ENCODE assay signal across 10 cellular contexts in the genomic region with DNA sequence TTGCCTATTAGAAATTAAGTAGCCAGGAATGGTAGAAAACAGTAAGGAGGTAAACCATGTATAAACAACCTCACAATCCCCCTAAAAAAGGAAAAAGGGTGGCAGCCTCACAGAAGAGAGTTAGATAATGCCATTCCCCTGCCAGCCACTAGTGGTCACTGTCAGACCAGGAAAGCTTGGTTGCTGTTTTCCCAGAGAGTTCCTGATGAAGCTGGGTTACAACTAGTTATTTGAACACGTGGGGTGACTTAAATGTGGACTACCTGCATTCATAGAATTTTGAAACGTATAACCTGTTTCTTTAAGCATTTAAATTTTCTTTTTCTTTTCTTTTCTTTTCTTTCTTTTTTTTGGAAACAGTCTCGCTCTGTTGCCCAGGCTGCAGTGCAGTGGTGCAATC. TPM values are rescaled to one million over a fixed set of nuclear protein-coding genes. Genes with fewer than 3 reads are reported as not detected.
DNase-seq lines count a peak whose midpoint lies in the region; ATAC-seq, FAIRE-seq and TF ChIP-seq lines count a peak whose summit lies in the region.
"Had no signal": no experiment of that assay in that cellular context is flagged by ENCODE, and none has a peak within 500 bp of the region (broad histone marks: within the 10 kb centered on the region; RNA-seq: fewer than 3 reads in every experiment).

No MANE protein-coding gene starts in this region.

- H3K4me1 ChIP-seq in left lung, result peaks cover 6 to 11% of the 10 kb centered on the region in 2 donors

- peaks cover 0 to 26% of the 10 kb centered on the region in 2 donors for H3K27me3 ChIP-seq in left lung

- H3K36me3 ChIP-seq in left lung, result peaks cover 0 to 10% of the 10 kb centered on the region in 2 donors

- H3K4me3 ChIP-seq in AG09309 (ENCODE audit: control insufficient read depth, low read depth, low read length) (no peak overlapping the region), left lung (no peak overlapping the region)

- ATAC-seq in left lung (no peak), GM21786 (IDR thresholded peaks at IDR 0.05; ENCODE audit: unreplicated experiment) (no peak)

- in situ Hi-C loops in GM13976 (cut with MboI; ENCODE audit: low sequenced_read_pairs, unreplicated experiment), result no loop called here

- intact Hi-C loops in left lung (cut with DNase I), result no loop called here

- peak; percentile 50 for TF ChIP-seq CTCF in AG09309 (IDR thresholded peaks at IDR 0.05; ENCODE audit: control insufficient read depth, insufficient read depth, low read depth, low read length, missing control alignments)
- peak; percentile 53 for TF ChIP-seq CTCF in GM13976 (IDR thresholded peaks at IDR 0.05; ENCODE audit: borderline replicate concordance, control extremely low read depth, extremely low read depth, insufficient read depth, missing control alignments)
- TF ChIP-seq CTCF in VCaP (conservative IDR thresholded peaks at IDR 0.05), result peak; percentile 48
- TF ChIP-seq CTCF in left lung (IDR thresholded peaks at IDR 0.05), result peak; percentile 30 to 68

- no peak for FAIRE-seq in frontal cortex (lab: Jason Lieb, UNC)
- FAIRE-seq: colon had no signal

- DNase-seq in AG09309 (ENCODE audit: low read depth), result no peak
- no peak for DNase-seq in GM13976 (ENCODE audit: low spot score)
- no peak for DNase-seq in left lung
- no peak for DNase-seq in C1 segment of cervical spinal cord (lab: John Stamatoyannopoulos, UW)
- no peak for DNase-seq in NCI-H1417 treated with DMSO at 0.1 percent for 48 hours (lab: John Stamatoyannopoulos, UW)
- DNase-seq in frontal cortex (ENCODE audit: low spot score in 2 of 2), result no peak

- H3K27ac ChIP-seq in VCaP, result no peak overlapping the region
- H3K27ac ChIP-seq in left lung, result no peak overlapping the region

- H3K9me3 ChIP-seq in left lung, result peaks cover 0 to 24% of the 10 kb centered on the region in 2 donors

RNA-seq across cellular contexts. Expression of gene GPRC5C, which starts 5.8 kb away (rescaled TPM):
- total RNA-seq in left lung (100 to 1,000 TPM in 1 of 2 donors, 10 to 100 TPM in 1; 47.8 to 107 TPM), frontal cortex (5.3 TPM)
- total RNA-seq: T-helper 2 cell treated with Interferon-gamma antibody and Interleukin-4, amounts not matched to agents 100 ng/mL and 5 ng/mL, for 36 hours had no signal

RNA-seq across cellular contexts. Expression of gene CD300A, which starts 28.7 kb away (rescaled TPM):
- 10 to 100 TPM in 1 of 2 donors, 1 to 10 TPM in 1; 9.1 to 35.5 TPM for total RNA-seq in left lung
- total RNA-seq in frontal cortex, result 2.4 TPM
